9 cellular contexts compared by ENCODE assay signal in genomic region chr7:122136639-122137253, GRCh38. TPM values are rescaled to one million over a fixed set of nuclear protein-coding genes. Genes with fewer than 3 reads are reported as not detected.
DNase-seq lines count a peak whose midpoint lies in the region; ATAC-seq and TF ChIP-seq lines count a peak whose summit lies in the region.
"Had no signal": no experiment of that assay in that cellular context is flagged by ENCODE, and none has a peak within 500 bp of the region (broad histone marks: within the 10 kb centered on the region; RNA-seq: fewer than 3 reads in every experiment).

No MANE protein-coding gene starts in this region.

- no TSS peak for BruUV-seq in MCF 10A (replicated peaks; lab: Mats Ljungman, UMichigan)

- ATAC-seq in activated T-cell treated with anti-CD3 and anti-CD28 coated beads, Interleukin-2, amount 50 U/mL, for 4 hours: no peak
- ATAC-seq in right lobe of liver (peak; percentile 44 to 64 (median 52)), upper lobe of right lung (no peak), HG03571 (IDR thresholded peaks at IDR 0.05; ENCODE audit: unreplicated experiment) (no peak)

- H3K27me3 ChIP-seq in right lobe of liver (no peaks in the 10 kb centered on the region), upper lobe of right lung (no peaks in the 10 kb centered on the region)

- H3K9me3 ChIP-seq in right lobe of liver (no peaks in the 10 kb centered on the region), upper lobe of right lung (no peaks in the 10 kb centered on the region)

- TF ChIP-seq CTCF in MCF 10A (IDR thresholded peaks at IDR 0.05; ENCODE audit: unreplicated experiment) (no peak), right lobe of liver (IDR thresholded peaks at IDR 0.05) (no peak), upper lobe of right lung (IDR thresholded peaks at IDR 0.05) (no peak)

- no peak for TF ChIP-seq POLR2A in right lobe of liver (IDR thresholded peaks at IDR 0.05)

- POLR2A ChIA-PET in MCF 10A (lab: Yijun Ruan, JAX): no interaction called here

- H3K4me3 ChIP-seq in right lobe of liver (peak overlapping the region; percentile 8 to 36 (median 31)), upper lobe of right lung (peak overlapping the region; percentile 43)

- no peaks in the 10 kb centered on the region for H3K36me3 Mint-ChIP-seq in activated T-cell treated with anti-CD3 and anti-CD28 coated beads, Interleukin-2, amount 50 U/mL, for 4 hours (ENCODE audit: insufficient read depth)
- peaks cover 15% of the 10 kb centered on the region for H3K36me3 Mint-ChIP-seq in MCF 10A (ENCODE audit: insufficient read depth, unreplicated experiment)

- CTCF ChIA-PET in MCF 10A (lab: Yijun Ruan, JAX): interaction anchor here (0.5 to 2.0 kb wide), 3 partner anchors 44 to 791 kb away, joined by 3 to 6 read pairs (median 3); no protein-coding TSS in a partner anchor

- H3K4me1 ChIP-seq in right lobe of liver: peaks cover 0 to 43% (median 7%) of the 10 kb centered on the region in 4 donors
- H3K4me1 ChIP-seq in upper lobe of right lung: peaks cover 10% of the 10 kb centered on the region

- peak overlapping the region; percentile 11 to 45 (median 43) for H3K27ac ChIP-seq in right lobe of liver
- no peak overlapping the region for H3K27ac ChIP-seq in upper lobe of right lung

- H3K27me3 Mint-ChIP-seq in activated T-cell treated with anti-CD3 and anti-CD28 coated beads, Interleukin-2, amount 50 U/mL, for 4 hours (ENCODE audit: low read depth): peaks cover 6% of the 10 kb centered on the region
- H3K27me3 Mint-ChIP-seq in MCF 10A (ENCODE audit: insufficient read depth, unreplicated experiment): no peaks in the 10 kb centered on the region

- no peak for DNase-seq in activated T-cell treated with anti-CD3 and anti-CD28 coated beads, Interleukin-2, amount 50 U/mL, for 4 hours
- DNase-seq in activated T-cell treated with anti-CD3 and anti-CD28 coated beads for 4 hours: no peak
- DNase-seq in MCF 10A (ENCODE audit: unreplicated experiment): peak; percentile 34
- no peak for DNase-seq in right lobe of liver
- DNase-seq in upper lobe of right lung: no peak
- no peak for DNase-seq in UCSD-AML1 (lab: John Stamatoyannopoulos, UW; ENCODE audit: unreplicated experiment)
- DNase-seq in stimulated activated naive CD4-positive, alpha-beta T cell treated with Interleukin-2 at 50 U/mL for 16 hours (lab: John Stamatoyannopoulos, UW): no peak
- DNase-seq: NCI-H446 treated with DMSO at 0.1 percent for 48 hours had no signal

- H3K9me3 Mint-ChIP-seq in activated T-cell treated with anti-CD3 and anti-CD28 coated beads, Interleukin-2, amount 50 U/mL, for 4 hours: no peaks in the 10 kb centered on the region
- H3K9me3 Mint-ChIP-seq in MCF 10A (ENCODE audit: unreplicated experiment): no peaks in the 10 kb centered on the region

- H3K4me1 Mint-ChIP-seq in activated T-cell treated with anti-CD3 and anti-CD28 coated beads, Interleukin-2, amount 50 U/mL, for 4 hours (ENCODE audit: low read depth): peaks cover 12% of the 10 kb centered on the region
- peaks cover 43% of the 10 kb centered on the region for H3K4me1 Mint-ChIP-seq in MCF 10A (ENCODE audit: insufficient read depth, unreplicated experiment)

- peak overlapping the region; percentile 35 for H3K4me3 Mint-ChIP-seq in activated T-cell treated with anti-CD3 and anti-CD28 coated beads, Interleukin-2, amount 50 U/mL, for 4 hours
- peak overlapping the region; percentile 69 for H3K4me3 Mint-ChIP-seq in MCF 10A (ENCODE audit: unreplicated experiment)

- H3K36me3 ChIP-seq in right lobe of liver (no peaks in the 10 kb centered on the region), upper lobe of right lung (no peaks in the 10 kb centered on the region)

- intact Hi-C loops in MCF 10A (cut with micrococcal nuclease): no loop called here
- intact Hi-C loops in right lobe of liver (cut with DNase I): no loop called here
- intact Hi-C loops in upper lobe of right lung (cut with DNase I): no loop called here

- H3K27ac Mint-ChIP-seq in MCF 10A (ENCODE audit: low read depth, unreplicated experiment): peak overlapping the region; percentile 76

- 18% methylated on average over 1 of the region's 1 CpG for WGBS in right lobe of liver (ENCODE audit: insufficient coverage, low coverage, low lambda C conversion rate, missing lambda C conversion rate)

RNA-seq across cellular contexts. Expression of gene AASS, which starts 7.3 kb away (rescaled TPM):
- total RNA-seq in activated T-cell treated with anti-CD3 and anti-CD28 coated beads, Interleukin-2, amount 50 U/mL, for 4 hours: under 1 TPM; 0.65 to 0.90 (median 0.83) TPM
- total RNA-seq in MCF 10A (2022): 15.6 and 18.4 TPM in 2 replicates
- total RNA-seq in right lobe of liver: 10 to 100 TPM; 23.6 to 83.0 (median 39.0) TPM
- total RNA-seq in upper lobe of right lung: 35.6 TPM

Comparison
In these comparisons a context has a peak if more than half of its experiments do, and no peak if none do; other contexts are left out.
1. ATAC-seq: peak in right lobe of liver (4 of 4); none in activated T-cell treated with anti-CD3 and anti-CD28 coated beads, Interleukin-2, amount 50 U/mL, for 4 hours (0 of 2), upper lobe of right lung (single experiment) and HG03571 (single experiment).